Comparison of ENCODE assay signal across 2 cellular contexts in the genomic region with DNA sequence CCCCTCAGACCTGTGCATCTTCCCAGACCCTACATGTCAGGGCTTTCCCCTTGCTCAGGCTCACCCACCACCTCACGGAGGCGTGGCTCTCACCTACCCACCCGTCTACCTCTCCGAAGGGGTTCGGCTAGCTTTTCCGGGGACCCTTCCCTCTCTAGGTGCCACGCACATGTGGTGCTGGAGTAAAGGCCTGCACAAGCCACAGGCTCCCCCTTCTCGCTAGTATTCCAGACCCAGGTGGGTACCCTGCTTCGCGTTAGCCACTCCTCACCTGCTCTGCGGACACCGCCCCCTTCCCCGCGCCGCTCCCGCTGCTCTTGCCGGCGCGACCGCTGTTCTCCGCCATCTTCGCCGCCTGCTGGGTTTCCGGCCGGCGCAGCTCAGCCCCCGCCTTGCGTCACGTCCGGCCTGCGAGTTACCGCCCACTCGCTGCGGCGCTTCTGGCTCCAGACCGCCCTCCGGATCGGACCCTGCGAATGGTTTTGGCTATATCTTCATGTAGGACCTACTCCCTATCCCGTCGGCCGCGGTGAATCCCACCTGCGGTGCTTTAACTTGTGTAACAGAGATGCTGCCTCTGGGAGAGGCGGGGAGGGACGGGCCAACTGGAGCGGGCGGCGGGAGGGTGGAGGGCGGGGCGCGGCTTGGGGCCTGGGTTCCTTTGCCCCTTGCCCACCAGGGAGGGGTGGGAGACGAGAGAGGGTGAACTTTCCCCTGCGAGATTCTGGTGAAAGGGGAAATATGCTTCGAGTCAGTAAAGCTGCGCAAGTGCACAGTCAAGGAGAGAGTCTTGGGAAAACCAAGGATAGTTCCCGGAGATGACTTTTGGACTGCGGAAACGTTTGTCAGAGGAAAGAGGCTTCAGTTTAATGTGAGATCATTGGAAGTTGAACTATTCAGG.
TF ChIP-seq lines count a peak whose summit lies in the region.

A gene with protein sequence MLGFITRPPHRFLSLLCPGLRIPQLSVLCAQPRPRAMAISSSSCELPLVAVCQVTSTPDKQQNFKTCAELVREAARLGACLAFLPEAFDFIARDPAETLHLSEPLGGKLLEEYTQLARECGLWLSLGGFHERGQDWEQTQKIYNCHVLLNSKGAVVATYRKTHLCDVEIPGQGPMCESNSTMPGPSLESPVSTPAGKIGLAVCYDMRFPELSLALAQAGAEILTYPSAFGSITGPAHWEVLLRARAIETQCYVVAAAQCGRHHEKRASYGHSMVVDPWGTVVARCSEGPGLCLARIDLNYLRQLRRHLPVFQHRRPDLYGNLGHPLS (plus strand): TSS at position 425 of the 901 bp plus-strand sequence. CDS start 72 bp downstream, at position 497.
A gene with protein sequence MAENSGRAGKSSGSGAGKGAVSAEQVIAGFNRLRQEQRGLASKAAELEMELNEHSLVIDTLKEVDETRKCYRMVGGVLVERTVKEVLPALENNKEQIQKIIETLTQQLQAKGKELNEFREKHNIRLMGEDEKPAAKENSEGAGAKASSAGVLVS (minus strand): TSS at position 357 of the 901 bp plus-strand sequence. CDS start 11 bp downstream, at position 346.

TF ChIP-seq in HCT116, 20 proteins besides CTCF, POLR2A, EP300 and RAD21 (continued from another document):
- TF ChIP-seq YY1 (IDR thresholded peaks at IDR 0.05; ENCODE audit: extremely low read depth, insufficient replicate concordance, low read depth, low read length) (peak; percentile 95), SIN3A (IDR thresholded peaks at IDR 0.05; ENCODE audit: low read depth) (no peak), CEBPB (IDR thresholded peaks at IDR 0.05; ENCODE audit: low read depth) (no peak), POLR2AphosphoS5 (IDR thresholded peaks at IDR 0.05; ENCODE audit: low read depth, low read length) (peak; percentile 73), CBX3 (IDR thresholded peaks at IDR 0.05; ENCODE audit: low read depth) (no peak), TCF7L2 (IDR thresholded peaks at IDR 0.05; ENCODE audit: borderline replicate concordance, extremely low read depth, insufficient read depth, insufficient read length) (no peak), ZFX (IDR thresholded peaks at IDR 0.05) (0 out of 2 replicates have a peak, but pooled peaks have one; percentile 34)
- TF ChIP-seq, protein P1, sequence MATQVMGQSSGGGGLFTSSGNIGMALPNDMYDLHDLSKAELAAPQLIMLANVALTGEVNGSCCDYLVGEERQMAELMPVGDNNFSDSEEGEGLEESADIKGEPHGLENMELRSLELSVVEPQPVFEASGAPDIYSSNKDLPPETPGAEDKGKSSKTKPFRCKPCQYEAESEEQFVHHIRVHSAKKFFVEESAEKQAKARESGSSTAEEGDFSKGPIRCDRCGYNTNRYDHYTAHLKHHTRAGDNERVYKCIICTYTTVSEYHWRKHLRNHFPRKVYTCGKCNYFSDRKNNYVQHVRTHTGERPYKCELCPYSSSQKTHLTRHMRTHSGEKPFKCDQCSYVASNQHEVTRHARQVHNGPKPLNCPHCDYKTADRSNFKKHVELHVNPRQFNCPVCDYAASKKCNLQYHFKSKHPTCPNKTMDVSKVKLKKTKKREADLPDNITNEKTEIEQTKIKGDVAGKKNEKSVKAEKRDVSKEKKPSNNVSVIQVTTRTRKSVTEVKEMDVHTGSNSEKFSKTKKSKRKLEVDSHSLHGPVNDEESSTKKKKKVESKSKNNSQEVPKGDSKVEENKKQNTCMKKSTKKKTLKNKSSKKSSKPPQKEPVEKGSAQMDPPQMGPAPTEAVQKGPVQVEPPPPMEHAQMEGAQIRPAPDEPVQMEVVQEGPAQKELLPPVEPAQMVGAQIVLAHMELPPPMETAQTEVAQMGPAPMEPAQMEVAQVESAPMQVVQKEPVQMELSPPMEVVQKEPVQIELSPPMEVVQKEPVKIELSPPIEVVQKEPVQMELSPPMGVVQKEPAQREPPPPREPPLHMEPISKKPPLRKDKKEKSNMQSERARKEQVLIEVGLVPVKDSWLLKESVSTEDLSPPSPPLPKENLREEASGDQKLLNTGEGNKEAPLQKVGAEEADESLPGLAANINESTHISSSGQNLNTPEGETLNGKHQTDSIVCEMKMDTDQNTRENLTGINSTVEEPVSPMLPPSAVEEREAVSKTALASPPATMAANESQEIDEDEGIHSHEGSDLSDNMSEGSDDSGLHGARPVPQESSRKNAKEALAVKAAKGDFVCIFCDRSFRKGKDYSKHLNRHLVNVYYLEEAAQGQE (IDR thresholded peaks at IDR 0.05; ENCODE audit: low read depth): no peak
- TF ChIP-seq, protein P2, sequence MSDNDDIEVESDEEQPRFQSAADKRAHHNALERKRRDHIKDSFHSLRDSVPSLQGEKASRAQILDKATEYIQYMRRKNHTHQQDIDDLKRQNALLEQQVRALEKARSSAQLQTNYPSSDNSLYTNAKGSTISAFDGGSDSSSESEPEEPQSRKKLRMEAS (IDR thresholded peaks at IDR 0.05): no peak
- TF ChIP-seq, protein P3, sequence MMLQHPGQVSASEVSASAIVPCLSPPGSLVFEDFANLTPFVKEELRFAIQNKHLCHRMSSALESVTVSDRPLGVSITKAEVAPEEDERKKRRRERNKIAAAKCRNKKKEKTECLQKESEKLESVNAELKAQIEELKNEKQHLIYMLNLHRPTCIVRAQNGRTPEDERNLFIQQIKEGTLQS (IDR thresholded peaks at IDR 0.05): no peak

TF ChIP-seq in SK-N-SH treated with all-trans-retinoic acid at 6 μM for 48 hours, 23 proteins besides CTCF, POLR2A, EP300 and RAD21 (continued from another document):
- no peak for TF ChIP-seq OSR1 (CRISPR knock-in tag; IDR thresholded peaks at IDR 0.05)
